ENCODE assay signal across 12 cellular contexts in genomic region chr12:118374909-118375308, GRCh38. TPM values are rescaled to one million over a fixed set of nuclear protein-coding genes. Genes with fewer than 3 reads are reported as not detected.
DNase-seq lines count a peak whose midpoint lies in the region; ATAC-seq, FAIRE-seq and TF ChIP-seq lines count a peak whose summit lies in the region.
"Had no signal": no experiment of that assay in that cellular context is flagged by ENCODE, and none has a peak within 500 bp of the region (broad histone marks: within the 10 kb centered on the region; RNA-seq: fewer than 3 reads in every experiment).

No MANE protein-coding gene starts in this region.

- peaks cover 21% of the 10 kb centered on the region for H3K27me3 Mint-ChIP-seq in activated naive CD4-positive, alpha-beta T cell treated with anti-CD3 and anti-CD28 coated beads, Interleukin-2, amount 10 ng/mL, durations not matched to agents 7 days and 5 days
- H3K27me3 Mint-ChIP-seq in activated naive CD8-positive, alpha-beta T cell = no peaks in the 10 kb centered on the region

- no peak for TF ChIP-seq CTCF in HepG2 (CRISPR knock-in tag; IDR thresholded peaks at IDR 0.05)
- no peak for TF ChIP-seq CTCF in testis (IDR thresholded peaks at IDR 0.05)

- H3K27ac ChIP-seq in HepG2 (ENCODE audit: extremely low read length, insufficient read depth, low read length) (no peak overlapping the region), testis (peak overlapping the region; percentile 89 to 97)

- CTCF ChIA-PET in activated naive CD4-positive, alpha-beta T cell treated with anti-CD3 and anti-CD28 coated beads, Interleukin-2, amount 10 ng/mL, durations not matched to agents 7 days and 5 days (lab: Charles Lee) = interaction anchor here (0.7 to 4.1 kb wide), 8 partner anchors 17 to 500 kb away, joined by 3 to 75 read pairs (median 14); no protein-coding TSS in a partner anchor
- CTCF ChIA-PET in HepG2 (lab: Yijun Ruan, JAX; ENCODE audit: low intra/inter-chr PET ratio, low total read pairs) = no interaction called here

- H3K27me3 ChIP-seq in HepG2 (ENCODE audit: control insufficient read depth in 1 of 2, insufficient read depth in 2 of 2, low read length in 2 of 2) (no peaks in the 10 kb centered on the region; a peak in 1 of 5 replicates), testis (no peaks in the 10 kb centered on the region)

- H3K9me3 ChIP-seq in HepG2 (ENCODE audit: low read length) (no peaks in the 10 kb centered on the region), testis (no peaks in the 10 kb centered on the region)

- peaks cover 61% of the 10 kb centered on the region for H3K4me1 Mint-ChIP-seq in activated naive CD4-positive, alpha-beta T cell treated with anti-CD3 and anti-CD28 coated beads, Interleukin-2, amount 10 ng/mL, durations not matched to agents 7 days and 5 days
- peaks cover 50% of the 10 kb centered on the region for H3K4me1 Mint-ChIP-seq in activated naive CD8-positive, alpha-beta T cell (ENCODE audit: low read depth)

- H2AFZ ChIP-seq in HepG2 (ENCODE audit: low read length) = no peak overlapping the region

- H3K4me3 Mint-ChIP-seq in activated naive CD4-positive, alpha-beta T cell treated with anti-CD3 and anti-CD28 coated beads, Interleukin-2, amount 10 ng/mL, durations not matched to agents 7 days and 5 days = peak overlapping the region; percentile 44
- peak overlapping the region; percentile 58 for H3K4me3 Mint-ChIP-seq in activated naive CD8-positive, alpha-beta T cell

- POLR2A ChIA-PET in HepG2 (lab: Yijun Ruan, JAX) = interaction anchor here (2.1 to 2.2 kb wide), 2 partner anchors 239 to 254 kb away, joined by 19 to 20 read pairs; partner anchors contain the start of gene PEBP1

- TF ChIP-seq POLR2A in HepG2 (IDR thresholded peaks at IDR 0.05; ENCODE audit: insufficient read depth in 1 of 2, low read depth in 2 of 2, low read length in 2 of 2) = no peak
- no peak for TF ChIP-seq POLR2A in testis (IDR thresholded peaks at IDR 0.05)

- no TSS peak for BruUV-seq in HepG2 (replicated peaks; lab: Mats Ljungman, UMichigan)

- 84% methylated on average over 5 of the region's 5 CpGs for WGBS in HepG2 (ENCODE audit: low lambda C conversion rate)
- 31 to 51% methylated on average over 5 of the region's 5 CpGs for WGBS in testis, 2 donors

- peaks cover 5% of the 10 kb centered on the region for H3K36me3 Mint-ChIP-seq in activated naive CD4-positive, alpha-beta T cell treated with anti-CD3 and anti-CD28 coated beads, Interleukin-2, amount 10 ng/mL, durations not matched to agents 7 days and 5 days
- H3K36me3 Mint-ChIP-seq in activated naive CD8-positive, alpha-beta T cell = no peaks in the 10 kb centered on the region

- DNase-seq in activated naive CD4-positive, alpha-beta T cell treated with anti-CD3 and anti-CD28 coated beads, Interleukin-2, amount 10 ng/mL, durations not matched to agents 7 days and 5 days = no peak
- DNase-seq in activated naive CD4-positive, alpha-beta T cell treated with anti-CD3 and anti-CD28 coated beads, Interleukin-2, amount 50 U/mL, for 16 hours = no peak
- DNase-seq in HepG2 (ENCODE audit: low spot score) (no peak), testis (no peak), left lobe of liver (ENCODE audit: low spot score) (no peak), NCI-H1092 (lab: John Stamatoyannopoulos, UW) (no peak)
- DNase-seq: activated effector memory CD4-positive, alpha-beta T cell treated with Interleukin-2 at 50 U/mL for 16 hours; NCI-H1930; stimulated activated CD4-positive, alpha-beta T cell treated with anti-CD3 and anti-CD28 coated beads, Interleukin-4, amount 100 ng/mL, for 4 hours had no signal

- H3K4me2 ChIP-seq in HepG2 (ENCODE audit: low read depth, low read length) = peak overlapping the region; percentile 85; the same call in 1 of the 2 replicates

- H3K4me1 ChIP-seq in HepG2 (ENCODE audit: insufficient read depth, low read length) (peaks cover 33% of the 10 kb centered on the region), testis (peaks cover 19% of the 10 kb centered on the region)

- TF ChIP-seq EP300 in HepG2 (IDR thresholded peaks at IDR 0.05; ENCODE audit: low read depth in 2 of 2, low read length in 2 of 2) (no peak), HepG2 (CRISPR knock-in tag; IDR thresholded peaks at IDR 0.05; ENCODE audit: borderline replicate concordance) (no peak)

- no peak for TF ChIP-seq RAD21 in HepG2 (CRISPR knock-in tag; IDR thresholded peaks at IDR 0.05)

- peaks cover 8% of the 10 kb centered on the region; the same call in 1 of the 2 replicates for H4K20me1 ChIP-seq in HepG2 (ENCODE audit: insufficient read depth, low read length)

- ATAC-seq in HepG2 (no peak), left lobe of liver (no peak), GM19452 (IDR thresholded peaks at IDR 0.05; ENCODE audit: unreplicated experiment) (no peak)

- FAIRE-seq in HepG2 (lab: Jason Lieb, UNC) = no peak
- FAIRE-seq: TTC549 had no signal

- H3K4me3 ChIP-seq in HepG2 (replicated peaks in 1 of 3; ENCODE audit: insufficient read depth in 1 of 3, low read depth in 2 of 3, low read length in 3 of 3) (peak overlapping the region in 1 of 3 experiments; percentile 87; a peak in 1 of 6 replicates), testis (peak overlapping the region; percentile 94 to 99)

- intact Hi-C loops in HepG2 (cut with micrococcal nuclease; ENCODE audit: unreplicated experiment) (loop anchor here (5.0 kb wide), 1 partner anchor 238 kb away; the partner anchor contains the start of gene PEBP1), testis (cut with DNase I; ENCODE audit: low total_unique reads) (loop anchor here (10.0 kb wide), 1 partner anchor 190 kb away; no protein-coding TSS in a partner anchor)

- peaks cover 47% of the 10 kb centered on the region for H3K79me2 ChIP-seq in HepG2 (ENCODE audit: insufficient read depth, low read length)

- in situ Hi-C loops in HepG2 (cut with HindIII; ENCODE audit: extremely low pct_ligation_motif_present, low pct_unique_long_range_greater_than_20kb) = loop anchor here (5.0 kb wide), 2 partner anchors 193 to 253 kb away; no protein-coding TSS in a partner anchor

- no peak overlapping the region for H3K9ac ChIP-seq in HepG2 (ENCODE audit: insufficient read depth, low read depth, low read length)

- H3K27ac Mint-ChIP-seq in activated naive CD4-positive, alpha-beta T cell treated with anti-CD3 and anti-CD28 coated beads, Interleukin-2, amount 10 ng/mL, durations not matched to agents 7 days and 5 days = no peak overlapping the region
- H3K27ac Mint-ChIP-seq in activated naive CD8-positive, alpha-beta T cell = no peak overlapping the region

- H3K36me3 ChIP-seq in HepG2 (replicated peaks in 1 of 2; ENCODE audit: control insufficient read depth in 1 of 2, insufficient read depth in 2 of 2, low read length in 2 of 2) = peaks cover 4 to 7% of the 10 kb centered on the region in 2 experiments; a peak in 3 of 5 replicates
- H3K36me3 ChIP-seq in testis (ENCODE audit: low read depth, missing control alignments) = no peaks in the 10 kb centered on the region

- H3K9me3 Mint-ChIP-seq in activated naive CD4-positive, alpha-beta T cell treated with anti-CD3 and anti-CD28 coated beads, Interleukin-2, amount 10 ng/mL, durations not matched to agents 7 days and 5 days = no peaks in the 10 kb centered on the region
- no peaks in the 10 kb centered on the region for H3K9me3 Mint-ChIP-seq in activated naive CD8-positive, alpha-beta T cell (ENCODE audit: low read depth)

RNA-seq across cellular contexts. Expression of gene SUDS3, which starts 1.4 kb away (rescaled TPM):
- total RNA-seq in HepG2 (2016; rRNA removed; fragmentation: Illumina TruSeq; extraction: Trizol) (33.1 and 37.8 TPM in 2 replicates), testis (10 to 100 TPM; 73.1 to 89.1 TPM), left lobe of liver (10.8 TPM)
- 4.5 and 5.5 TPM in 2 replicates for total RNA-seq in HepG2 (2016; cell fraction: cytosol; rRNA removed; fragmentation: Illumina TruSeq; extraction: Trizol; ENCODE audit: low read depth)
- 32.2 and 39.3 TPM in 2 replicates for total RNA-seq in HepG2 (2016; cell fraction: insoluble cytoplasmic fraction; rRNA removed; fragmentation: Illumina TruSeq; extraction: Trizol)
- total RNA-seq in HepG2 (2016; cell fraction: membrane; rRNA removed; fragmentation: Illumina TruSeq; extraction: Trizol) = 14.7 and 16.1 TPM in 2 replicates
- total RNA-seq in HepG2 (2016; cell fraction: nucleus; rRNA removed; fragmentation: Illumina TruSeq; extraction: Trizol) = 27.5 and 30.8 TPM in 2 replicates
- polyA plus RNA-seq in HepG2 (2011; rRNA removed) (17.7 and 20.2 TPM in 2 replicates), testis (ENCODE audit: insufficient read depth, low read depth, low replicate concordance) (42.3 TPM)
- polyA plus RNA-seq in HepG2 (2011; cell fraction: cytosol; rRNA removed) = 8.1 and 11.4 TPM in 2 replicates
- 25.3 and 28.4 TPM in 2 replicates for polyA plus RNA-seq in HepG2 (2011; cell fraction: nucleus; rRNA removed)
- polyA plus RNA-seq in HepG2 (2012) = 12.1 and 13.1 TPM in 2 replicates
- 3.0 and 3.4 TPM in 2 replicates for polyA plus RNA-seq in HepG2 (2016; cell fraction: cytosol; fragmentation: Illumina TruSeq; extraction: Trizol; ENCODE audit: low read depth)
- 29.2 and 31.0 TPM in 2 replicates for polyA plus RNA-seq in HepG2 (2016; cell fraction: insoluble cytoplasmic fraction; fragmentation: Illumina TruSeq; extraction: Trizol; ENCODE audit: low read depth)
- 7.8 and 8.6 TPM in 2 replicates for polyA plus RNA-seq in HepG2 (2016; cell fraction: membrane; fragmentation: Illumina TruSeq; extraction: Trizol; ENCODE audit: low read depth)
- polyA plus RNA-seq in HepG2 (2016; cell fraction: nucleus; fragmentation: Illumina TruSeq; extraction: Trizol; ENCODE audit: insufficient read depth, low read depth) = 37.3 and 40.5 TPM in 2 replicates
- 19.1 and 23.0 TPM in 2 replicates for polyA minus RNA-seq in HepG2 (2011; rRNA and poly(A)+ RNA removed; ENCODE audit: low replicate concordance)
- 10.3 and 12.4 TPM in 2 replicates for polyA minus RNA-seq in HepG2 (2011; cell fraction: cytosol; rRNA and poly(A)+ RNA removed)
- polyA minus RNA-seq in HepG2 (2011; cell fraction: nucleus; rRNA and poly(A)+ RNA removed) = 28.8 and 31.8 TPM in 2 replicates

RNA-seq across cellular contexts. Expression of gene TAOK3, which starts 2.2 kb away (rescaled TPM):
- total RNA-seq in HepG2 (2016; rRNA removed; fragmentation: Illumina TruSeq; extraction: Trizol) = 12.3 and 16.5 TPM in 2 replicates
- total RNA-seq in HepG2 (2016; cell fraction: cytosol; rRNA removed; fragmentation: Illumina TruSeq; extraction: Trizol; ENCODE audit: low read depth) = 2.5 and 3.7 TPM in 2 replicates
- 10.0 and 19.2 TPM in 2 replicates for total RNA-seq in HepG2 (2016; cell fraction: insoluble cytoplasmic fraction; rRNA removed; fragmentation: Illumina TruSeq; extraction: Trizol)
- total RNA-seq in HepG2 (2016; cell fraction: membrane; rRNA removed; fragmentation: Illumina TruSeq; extraction: Trizol) = 6.8 and 6.9 TPM in 2 replicates
- 14.9 and 15.7 TPM in 2 replicates for total RNA-seq in HepG2 (2016; cell fraction: nucleus; rRNA removed; fragmentation: Illumina TruSeq; extraction: Trizol)
- polyA plus RNA-seq in HepG2 (2011; rRNA removed) = 8.5 and 10.4 TPM in 2 replicates
- 5.9 and 11.1 TPM in 2 replicates for polyA plus RNA-seq in HepG2 (2011; cell fraction: cytosol; rRNA removed)
- 11.8 and 13.6 TPM in 2 replicates for polyA plus RNA-seq in HepG2 (2011; cell fraction: nucleus; rRNA removed)
- polyA plus RNA-seq in HepG2 (2012) = 9.5 and 10.2 TPM in 2 replicates
- polyA plus RNA-seq in HepG2 (2016; cell fraction: cytosol; fragmentation: Illumina TruSeq; extraction: Trizol; ENCODE audit: low read depth) = 0.64 and 0.66 TPM in 2 replicates
- polyA plus RNA-seq in HepG2 (2016; cell fraction: insoluble cytoplasmic fraction; fragmentation: Illumina TruSeq; extraction: Trizol; ENCODE audit: low read depth) = 19.3 and 19.4 TPM in 2 replicates
- 2.8 and 3.6 TPM in 2 replicates for polyA plus RNA-seq in HepG2 (2016; cell fraction: membrane; fragmentation: Illumina TruSeq; extraction: Trizol; ENCODE audit: low read depth)
- 16.3 and 22.1 TPM in 2 replicates for polyA plus RNA-seq in HepG2 (2016; cell fraction: nucleus; fragmentation: Illumina TruSeq; extraction: Trizol; ENCODE audit: insufficient read depth, low read depth)
- 20.1 and 23.9 TPM in 2 replicates for polyA minus RNA-seq in HepG2 (2011; rRNA and poly(A)+ RNA removed; ENCODE audit: low replicate concordance)
- polyA minus RNA-seq in HepG2 (2011; cell fraction: cytosol; rRNA and poly(A)+ RNA removed) = 6.3 and 9.3 TPM in 2 replicates
- 22.1 and 24.2 TPM in 2 replicates for polyA minus RNA-seq in HepG2 (2011; cell fraction: nucleus; rRNA and poly(A)+ RNA removed)
- 10 to 100 TPM; 51.9 to 64.8 TPM for total RNA-seq in testis
- 20.5 TPM for polyA plus RNA-seq in testis (ENCODE audit: insufficient read depth, low read depth, low replicate concordance)
- 15.5 TPM for total RNA-seq in left lobe of liver
